ENCODE assay signal across 2 cellular contexts in the genomic region with DNA sequence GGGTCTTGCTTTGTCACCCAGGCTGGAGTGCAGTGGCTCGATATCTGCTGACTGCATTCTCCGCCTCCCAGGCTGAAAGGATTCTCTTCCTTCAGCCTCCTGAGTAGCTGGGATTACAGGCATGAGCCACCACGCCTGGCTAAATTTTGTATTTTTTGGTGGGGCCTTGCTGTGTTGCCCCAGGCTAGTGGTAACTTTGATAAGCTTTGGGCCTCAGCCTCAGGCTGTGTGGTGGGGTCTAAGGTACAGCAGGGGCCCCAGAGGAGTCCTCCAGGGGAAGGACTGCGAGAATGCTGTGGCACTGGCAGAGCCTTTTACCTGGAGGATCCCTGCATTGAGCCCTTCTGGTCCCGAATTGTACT.
TF ChIP-seq lines count a peak whose summit lies in the region.

No MANE protein-coding gene starts in this region.

TF ChIP-seq in SK-N-SH, 30 proteins besides CTCF, POLR2A, EP300 and RAD21 (continued from another document):
- TF ChIP-seq, protein P1, sequence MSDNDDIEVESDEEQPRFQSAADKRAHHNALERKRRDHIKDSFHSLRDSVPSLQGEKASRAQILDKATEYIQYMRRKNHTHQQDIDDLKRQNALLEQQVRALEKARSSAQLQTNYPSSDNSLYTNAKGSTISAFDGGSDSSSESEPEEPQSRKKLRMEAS (IDR thresholded peaks at IDR 0.05; ENCODE audit: low read depth) = no peak
- TF ChIP-seq GATA2 (CRISPR knock-in tag; IDR thresholded peaks at IDR 0.05) (no peak), CHD2 (IDR thresholded peaks at IDR 0.05; ENCODE audit: low read length, partially characterized antibody) (no peak), FOXM1 (IDR thresholded peaks at IDR 0.05; ENCODE audit: low read depth) (no peak), SIN3A (IDR thresholded peaks at IDR 0.05; ENCODE audit: borderline replicate concordance, low read depth, low read length) (no peak), SMC3 (IDR thresholded peaks at IDR 0.05; ENCODE audit: low read depth, low read length) (no peak), ELF1 (IDR thresholded peaks at IDR 0.05) (no peak), GABPA (IDR thresholded peaks at IDR 0.05; ENCODE audit: low read depth) (no peak), TEAD4 (IDR thresholded peaks at IDR 0.05; ENCODE audit: borderline replicate concordance, insufficient read depth) (no peak), JUND (IDR thresholded peaks at IDR 0.05) (no peak), RCOR1 (IDR thresholded peaks at IDR 0.05; ENCODE audit: low read length) (no peak), MXI1 (IDR thresholded peaks at IDR 0.05; ENCODE audit: low read depth, low read length) (no peak), MEF2A (IDR thresholded peaks at IDR 0.05; ENCODE audit: borderline replicate concordance, low read depth) (no peak), POLR2AphosphoS5 (IDR thresholded peaks at IDR 0.05; ENCODE audit: low read depth, low read length) (no peak), RFX5 (IDR thresholded peaks at IDR 0.05; ENCODE audit: low read length) (no peak)

TF ChIP-seq in SK-N-SH treated with all-trans-retinoic acid at 6 μM for 48 hours, 23 proteins besides CTCF, POLR2A, EP300 and RAD21 (continued from another document):
- TF ChIP-seq, protein P2, sequence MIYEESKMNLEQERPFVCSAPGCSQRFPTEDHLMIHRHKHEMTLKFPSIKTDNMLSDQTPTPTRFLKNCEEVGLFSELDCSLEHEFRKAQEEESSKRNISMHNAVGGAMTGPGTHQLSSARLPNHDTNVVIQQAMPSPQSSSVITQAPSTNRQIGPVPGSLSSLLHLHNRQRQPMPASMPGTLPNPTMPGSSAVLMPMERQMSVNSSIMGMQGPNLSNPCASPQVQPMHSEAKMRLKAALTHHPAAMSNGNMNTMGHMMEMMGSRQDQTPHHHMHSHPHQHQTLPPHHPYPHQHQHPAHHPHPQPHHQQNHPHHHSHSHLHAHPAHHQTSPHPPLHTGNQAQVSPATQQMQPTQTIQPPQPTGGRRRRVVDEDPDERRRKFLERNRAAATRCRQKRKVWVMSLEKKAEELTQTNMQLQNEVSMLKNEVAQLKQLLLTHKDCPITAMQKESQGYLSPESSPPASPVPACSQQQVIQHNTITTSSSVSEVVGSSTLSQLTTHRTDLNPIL (CRISPR knock-in tag; IDR thresholded peaks at IDR 0.05; ENCODE audit: low read depth) = no peak
- TF ChIP-seq, protein P3, sequence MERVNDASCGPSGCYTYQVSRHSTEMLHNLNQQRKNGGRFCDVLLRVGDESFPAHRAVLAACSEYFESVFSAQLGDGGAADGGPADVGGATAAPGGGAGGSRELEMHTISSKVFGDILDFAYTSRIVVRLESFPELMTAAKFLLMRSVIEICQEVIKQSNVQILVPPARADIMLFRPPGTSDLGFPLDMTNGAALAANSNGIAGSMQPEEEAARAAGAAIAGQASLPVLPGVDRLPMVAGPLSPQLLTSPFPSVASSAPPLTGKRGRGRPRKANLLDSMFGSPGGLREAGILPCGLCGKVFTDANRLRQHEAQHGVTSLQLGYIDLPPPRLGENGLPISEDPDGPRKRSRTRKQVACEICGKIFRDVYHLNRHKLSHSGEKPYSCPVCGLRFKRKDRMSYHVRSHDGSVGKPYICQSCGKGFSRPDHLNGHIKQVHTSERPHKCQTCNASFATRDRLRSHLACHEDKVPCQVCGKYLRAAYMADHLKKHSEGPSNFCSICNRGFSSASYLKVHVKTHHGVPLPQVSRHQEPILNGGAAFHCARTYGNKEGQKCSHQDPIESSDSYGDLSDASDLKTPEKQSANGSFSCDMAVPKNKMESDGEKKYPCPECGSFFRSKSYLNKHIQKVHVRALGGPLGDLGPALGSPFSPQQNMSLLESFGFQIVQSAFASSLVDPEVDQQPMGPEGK (CRISPR knock-in tag; IDR thresholded peaks at IDR 0.05; ENCODE audit: borderline replicate concordance) = no peak
